ENCODE assay signal across 13 cellular contexts in genomic region chr2:197296861-197297260, GRCh38. TPM values are rescaled to one million over a fixed set of nuclear protein-coding genes. Genes with fewer than 3 reads are reported as not detected.
DNase-seq lines count a peak whose midpoint lies in the region; ATAC-seq and FAIRE-seq lines count a peak whose summit lies in the region.
"Had no signal": no experiment of that assay in that cellular context is flagged by ENCODE, and none has a peak within 500 bp of the region (broad histone marks: within the 10 kb centered on the region; RNA-seq: fewer than 3 reads in every experiment).

No MANE protein-coding gene starts in this region.

- peaks cover 68% of the 10 kb centered on the region for H3K36me3 Mint-ChIP-seq in activated T-helper 2 cell treated with anti-CD3 and anti-CD28 coated beads, Interferon-gamma antibody, Interleukin-2, Interleukin-4, amounts not matched to agents 10 μg/mL and 5 μg/mL and 100 μg/mL, durations not matched to agents 14 hours and 24 hours and 36 hours (ENCODE audit: low read depth)

- no peaks in the 10 kb centered on the region for H3K36me3 ChIP-seq in small intestine (ENCODE audit: control insufficient read depth in 2 of 2, insufficient read depth in 2 of 2, low read length in 2 of 2)

- H3K4me3 ChIP-seq in small intestine (ENCODE audit: low read depth in 1 of 2, low read length in 2 of 2) = no peak overlapping the region

- H3K4me3 Mint-ChIP-seq in activated T-helper 2 cell treated with anti-CD3 and anti-CD28 coated beads, Interferon-gamma antibody, Interleukin-2, Interleukin-4, amounts not matched to agents 10 μg/mL and 5 μg/mL and 100 μg/mL, durations not matched to agents 14 hours and 24 hours and 36 hours (ENCODE audit: low read depth) = peak overlapping the region; percentile 41
- H3K4me3 Mint-ChIP-seq: HFFc6 had no signal

- no peaks in the 10 kb centered on the region for H3K9me3 ChIP-seq in small intestine (ENCODE audit: control insufficient read depth, low read depth)

- 58 to 83% (median 66%) methylated on average over 2 of the region's 2 CpGs for WGBS in small intestine, 3 donors

- H3K27ac ChIP-seq in small intestine (ENCODE audit: low read depth in 1 of 2, low read length in 1 of 2) = no peak overlapping the region

- peak overlapping the region; percentile 81 for H3K27ac Mint-ChIP-seq in activated T-helper 2 cell treated with anti-CD3 and anti-CD28 coated beads, Interferon-gamma antibody, Interleukin-2, Interleukin-4, amounts not matched to agents 10 μg/mL and 5 μg/mL and 100 μg/mL, durations not matched to agents 14 hours and 24 hours and 36 hours
- H3K27ac Mint-ChIP-seq: HFFc6 had no signal

- ATAC-seq in HG02623 (IDR thresholded peaks at IDR 0.05; ENCODE audit: unreplicated experiment) (no peak), GM18867 (IDR thresholded peaks at IDR 0.05; ENCODE audit: unreplicated experiment) (no peak)

- H3K9me3 Mint-ChIP-seq in activated T-helper 2 cell treated with anti-CD3 and anti-CD28 coated beads, Interferon-gamma antibody, Interleukin-2, Interleukin-4, amounts not matched to agents 10 μg/mL and 5 μg/mL and 100 μg/mL, durations not matched to agents 14 hours and 24 hours and 36 hours = peaks cover 12% of the 10 kb centered on the region

- no peaks in the 10 kb centered on the region for H3K27me3 ChIP-seq in small intestine (ENCODE audit: control insufficient read depth in 2 of 2, insufficient read depth in 2 of 2, low read length in 2 of 2)

- intact Hi-C loops in activated T-helper 2 cell treated with anti-CD3 and anti-CD28 coated beads, Interferon-gamma antibody, Interleukin-2, Interleukin-4, amounts not matched to agents 10 μg/mL and 5 μg/mL and 100 μg/mL, durations not matched to agents 14 hours and 24 hours and 36 hours (cut with micrococcal nuclease) = loop anchor here (1.0 to 10.0 kb wide), 4 partner anchors 10 to 1032 kb away; no protein-coding TSS in a partner anchor

- no peaks in the 10 kb centered on the region for H3K27me3 Mint-ChIP-seq in activated T-helper 2 cell treated with anti-CD3 and anti-CD28 coated beads, Interferon-gamma antibody, Interleukin-2, Interleukin-4, amounts not matched to agents 10 μg/mL and 5 μg/mL and 100 μg/mL, durations not matched to agents 14 hours and 24 hours and 36 hours (ENCODE audit: low read depth)

- peaks cover 92% of the 10 kb centered on the region for H3K4me1 Mint-ChIP-seq in activated T-helper 2 cell treated with anti-CD3 and anti-CD28 coated beads, Interferon-gamma antibody, Interleukin-2, Interleukin-4, amounts not matched to agents 10 μg/mL and 5 μg/mL and 100 μg/mL, durations not matched to agents 14 hours and 24 hours and 36 hours (ENCODE audit: low read depth)

- DNase-seq in SIG-M5 treated with dmso at 0.1 percent for 504 hours (lab: John Stamatoyannopoulos, UW; ENCODE audit: unreplicated experiment) = peak; percentile 83
- DNase-seq in SIG-M5 (lab: John Stamatoyannopoulos, UW) = no peak
- peak; percentile 82 for DNase-seq in MV-4-11 (lab: John Stamatoyannopoulos, UW)
- DNase-seq in activated T-helper 2 cell treated with anti-CD3 and anti-CD28 coated beads, Interferon-gamma antibody, Interleukin-2, Interleukin-4, amounts not matched to agents 10 μg/mL and 5 μg/mL and 100 μg/mL, durations not matched to agents 14 hours and 24 hours and 36 hours (ENCODE audit: low spot score) = no peak
- no peak for DNase-seq in small intestine
- DNase-seq in SHP77 (lab: John Stamatoyannopoulos, UW) = no peak
- DNase-seq: 8988T; activated effector memory CD4-positive, alpha-beta T cell treated with Interleukin-2 at 50 U/mL for 16 hours; DMS153; HFFc6 had no signal

- peak; percentile 15 for FAIRE-seq in small intestine (lab: Jason Lieb, UNC)
- FAIRE-seq: RCC 7860 had no signal

- peaks cover 0 to 14% of the 10 kb centered on the region in 2 donors for H3K4me1 ChIP-seq in small intestine (ENCODE audit: control insufficient read depth in 2 of 2, insufficient read depth in 1 of 2, low read depth in 1 of 2, low read length in 1 of 2)

RNA-seq across cellular contexts. Expression of gene ANKRD44, which starts 13.7 kb away (rescaled TPM):
- total RNA-seq in activated T-helper 2 cell treated with anti-CD3 and anti-CD28 coated beads, Interferon-gamma antibody, Interleukin-2, Interleukin-4, amounts not matched to agents 10 μg/mL and 5 μg/mL and 100 μg/mL, durations not matched to agents 14 hours and 24 hours and 36 hours = 107 and 120 TPM in 2 replicates
- polyA plus RNA-seq in small intestine = 1 to 10 TPM in 2 of 3 donors, under 1 TPM in 1; 0.89 to 2.0 (median 1.4) TPM

Comparison
In these comparisons a context has a peak if more than half of its experiments do, and no peak if none do; other contexts are left out.
1. DNase-seq: peak in SIG-M5 treated with dmso at 0.1 percent for 504 hours (single experiment) and MV-4-11 (single experiment); none in SIG-M5 (single experiment), activated T-helper 2 cell treated with anti-CD3 and anti-CD28 coated beads, Interferon-gamma antibody, Interleukin-2, Interleukin-4, amounts not matched to agents 10 μg/mL and 5 μg/mL and 100 μg/mL, durations not matched to agents 14 hours and 24 hours and 36 hours (single experiment), small intestine (single experiment) and SHP77 (0 of 2).